ENCODE assay signal across 13 cellular contexts in genomic region chr4:105859233-105859632, GRCh38. TPM values are rescaled to one million over a fixed set of nuclear protein-coding genes. Genes with fewer than 3 reads are reported as not detected.
DNase-seq lines count a peak whose midpoint lies in the region; ATAC-seq, FAIRE-seq and TF ChIP-seq lines count a peak whose summit lies in the region.
"Had no signal": no experiment of that assay in that cellular context is flagged by ENCODE, and none has a peak within 500 bp of the region (broad histone marks: within the 10 kb centered on the region; RNA-seq: fewer than 3 reads in every experiment).

No MANE protein-coding gene starts in this region.

- H4K20me1 ChIP-seq in HepG2 (ENCODE audit: insufficient read depth, low read length), result no peaks in the 10 kb centered on the region

- H3K9me3 ChIP-seq in HepG2 (ENCODE audit: low read length) (0 out of 2 replicates have a peak, but pooled peaks cover 4% of the 10 kb centered on the region), right lobe of liver (peaks cover 0 to 6% (median 0%) of the 10 kb centered on the region in 4 donors)
- H3K9me3 ChIP-seq: BE2C, uterus had no signal

- TF ChIP-seq EP300 in HepG2 (IDR thresholded peaks at IDR 0.05; ENCODE audit: low read depth in 2 of 2, low read length in 2 of 2), result no peak
- no peak for TF ChIP-seq EP300 in HepG2 (CRISPR knock-in tag; IDR thresholded peaks at IDR 0.05; ENCODE audit: borderline replicate concordance)

- in situ Hi-C loops in HepG2 (cut with HindIII; ENCODE audit: extremely low pct_ligation_motif_present, low pct_unique_long_range_greater_than_20kb), result no loop called here

- 16% methylated on average over 1 of the region's 1 CpG for WGBS in HepG2 (ENCODE audit: low lambda C conversion rate)
- WGBS in right lobe of liver (ENCODE audit: insufficient coverage, low coverage, low lambda C conversion rate, missing lambda C conversion rate), result 69% methylated on average over 1 of the region's 1 CpG

- TF ChIP-seq CTCF in HepG2 (CRISPR knock-in tag; IDR thresholded peaks at IDR 0.05), result no peak
- no peak for TF ChIP-seq CTCF in right lobe of liver (IDR thresholded peaks at IDR 0.05)
- no peak for TF ChIP-seq CTCF in fibroblast of mammary gland (conservative IDR thresholded peaks at IDR 0.05; ENCODE audit: control insufficient read depth, insufficient read depth, low read depth, low read length)

- H3K27me3 ChIP-seq in HepG2 (ENCODE audit: control insufficient read depth in 1 of 2, insufficient read depth in 2 of 2, low read length in 2 of 2) (no peaks in the 10 kb centered on the region; a peak in 1 of 5 replicates), right lobe of liver (no peaks in the 10 kb centered on the region)
- H3K27me3 ChIP-seq: BE2C, uterus had no signal

- H3K4me3 ChIP-seq in HepG2 (replicated peaks in 1 of 3; ENCODE audit: insufficient read depth in 1 of 3, low read depth in 2 of 3, low read length in 3 of 3), result no peak overlapping the region
- no peak overlapping the region for H3K4me3 ChIP-seq in right lobe of liver
- H3K4me3 ChIP-seq in fibroblast of mammary gland (ENCODE audit: control insufficient read depth, low read depth, low read length), result no peak overlapping the region
- H3K4me3 ChIP-seq: GM23338, uterus had no signal

- H3K36me3 ChIP-seq in HepG2 (replicated peaks in 1 of 2; ENCODE audit: control insufficient read depth in 1 of 2, insufficient read depth in 2 of 2, low read length in 2 of 2) (no peaks in the 10 kb centered on the region), right lobe of liver (no peaks in the 10 kb centered on the region)
- H3K36me3 ChIP-seq: BE2C, uterus had no signal

- BruUV-seq in HepG2 (replicated peaks; lab: Mats Ljungman, UMichigan), result no TSS peak

- POLR2A ChIA-PET in HepG2 (lab: Yijun Ruan, JAX), result no interaction called here

- FAIRE-seq in HepG2 (lab: Jason Lieb, UNC) (no peak), RCC 7860 (lab: Jason Lieb, UNC) (no peak), urothelium cell line (lab: Jason Lieb, UNC) (no peak)

- CTCF ChIA-PET in HepG2 (lab: Yijun Ruan, JAX; ENCODE audit: low intra/inter-chr PET ratio, low total read pairs), result no interaction called here

- H3K9ac ChIP-seq in HepG2 (ENCODE audit: insufficient read depth, low read depth, low read length), result no peak overlapping the region

- no peak for ATAC-seq in HepG2
- no peak for ATAC-seq in right lobe of liver
- no peak for ATAC-seq in GM19351 (IDR thresholded peaks at IDR 0.05; ENCODE audit: unreplicated experiment)
- no peak for ATAC-seq in GM21619 (IDR thresholded peaks at IDR 0.05; ENCODE audit: unreplicated experiment)
- ATAC-seq: GM23338 had no signal

- TF ChIP-seq POLR2A in HepG2 (IDR thresholded peaks at IDR 0.05; ENCODE audit: insufficient read depth in 1 of 2, low read depth in 2 of 2, low read length in 2 of 2) (no peak), right lobe of liver (IDR thresholded peaks at IDR 0.05) (no peak)

- H3K4me1 ChIP-seq in HepG2 (ENCODE audit: insufficient read depth, low read length), result no peaks in the 10 kb centered on the region
- no peaks in the 10 kb centered on the region for H3K4me1 ChIP-seq in right lobe of liver
- H3K4me1 ChIP-seq: BE2C, uterus had no signal

- no peaks in the 10 kb centered on the region for H3K79me2 ChIP-seq in HepG2 (ENCODE audit: insufficient read depth, low read length)

- H2AFZ ChIP-seq in HepG2 (ENCODE audit: low read length), result no peak overlapping the region
- H2AFZ ChIP-seq: GM23338 had no signal

- TF ChIP-seq RAD21 in HepG2 (CRISPR knock-in tag; IDR thresholded peaks at IDR 0.05), result no peak

- H3K27ac ChIP-seq in HepG2 (ENCODE audit: extremely low read length, insufficient read depth, low read length) (no peak overlapping the region), right lobe of liver (no peak overlapping the region)
- H3K27ac ChIP-seq: uterus had no signal

- H3K4me2 ChIP-seq in HepG2 (ENCODE audit: low read depth, low read length), result no peak overlapping the region
- H3K4me2 ChIP-seq: GM23338 had no signal

- peak; percentile 13 for DNase-seq in HepG2 (ENCODE audit: low spot score)
- no peak for DNase-seq in right lobe of liver
- peak; percentile 33 for DNase-seq in RCC 7860 (ENCODE audit: low spot score)
- DNase-seq in fibroblast of mammary gland (ENCODE audit: low read depth), result peak; percentile 77
- peak; percentile 44 for DNase-seq in urothelium cell line (ENCODE audit: low spot score)
- DNase-seq in SK-N-DZ (ENCODE audit: low spot score), result no peak
- DNase-seq: BE2C, cerebellar nuclear complex, nephron progenitor cell, uterus had no signal

- intact Hi-C loops in HepG2 (cut with micrococcal nuclease; ENCODE audit: unreplicated experiment) (no loop called here), right lobe of liver (cut with DNase I) (no loop called here)

TF ChIP-seq in HepG2, 621 proteins besides CTCF, POLR2A, EP300 and RAD21 (continues in another document):
- TF ChIP-seq CHD4 (IDR thresholded peaks at IDR 0.05; ENCODE audit: borderline replicate concordance, low read length), result no peak
- TF ChIP-seq BCL6 (CRISPR knock-in tag; IDR thresholded peaks at IDR 0.05), result no peak
- TF ChIP-seq GATA4 (IDR thresholded peaks at IDR 0.05; ENCODE audit: borderline replicate concordance, low read depth), result no peak
- TF ChIP-seq XRCC5 (optimal IDR thresholded peaks at IDR 0.05; ENCODE audit: low read length), result no peak
- TF ChIP-seq SMARCE1 (IDR thresholded peaks at IDR 0.05; ENCODE audit: borderline replicate concordance), result no peak
- TF ChIP-seq HMGXB3 (CRISPR knock-in tag; IDR thresholded peaks at IDR 0.05; ENCODE audit: borderline replicate concordance), result no peak
- no peak for TF ChIP-seq GATAD1 (CRISPR knock-in tag; IDR thresholded peaks at IDR 0.05)
- TF ChIP-seq NFE2L2 (IDR thresholded peaks at IDR 0.05; ENCODE audit: low read length), result peak; percentile 48

RNA-seq across cellular contexts. Expression of gene NPNT, which starts 36.0 kb away (rescaled TPM):
- total RNA-seq in HepG2 (2016; rRNA removed; fragmentation: Illumina TruSeq; extraction: Trizol), result 10.0 and 19.1 TPM in 2 replicates
- 3.6 and 3.7 TPM in 2 replicates for total RNA-seq in HepG2 (2016; cell fraction: cytosol; rRNA removed; fragmentation: Illumina TruSeq; extraction: Trizol; ENCODE audit: low read depth)
- total RNA-seq in HepG2 (2016; cell fraction: insoluble cytoplasmic fraction; rRNA removed; fragmentation: Illumina TruSeq; extraction: Trizol), result 8.4 and 18.3 TPM in 2 replicates
- total RNA-seq in HepG2 (2016; cell fraction: membrane; rRNA removed; fragmentation: Illumina TruSeq; extraction: Trizol), result 5.4 and 7.5 TPM in 2 replicates
- 19.8 and 26.9 TPM in 2 replicates for total RNA-seq in HepG2 (2016; cell fraction: nucleus; rRNA removed; fragmentation: Illumina TruSeq; extraction: Trizol)
- 0.64 and 1.1 TPM in 2 replicates for polyA plus RNA-seq in HepG2 (2011; rRNA removed)
- 0.42 and 1.1 TPM in 2 replicates for polyA plus RNA-seq in HepG2 (2011; cell fraction: cytosol; rRNA removed)
- polyA plus RNA-seq in HepG2 (2011; cell fraction: nucleus; rRNA removed), result 0.85 and 1.2 TPM in 2 replicates
- polyA plus RNA-seq in HepG2 (2012), result 3.9 and 4.1 TPM in 2 replicates
- 1.1 and 1.8 TPM in 2 replicates for polyA plus RNA-seq in HepG2 (2016; cell fraction: cytosol; fragmentation: Illumina TruSeq; extraction: Trizol; ENCODE audit: low read depth)
- polyA plus RNA-seq in HepG2 (2016; cell fraction: insoluble cytoplasmic fraction; fragmentation: Illumina TruSeq; extraction: Trizol; ENCODE audit: low read depth), result 8.9 and 9.3 TPM in 2 replicates
- 3.7 and 4.0 TPM in 2 replicates for polyA plus RNA-seq in HepG2 (2016; cell fraction: membrane; fragmentation: Illumina TruSeq; extraction: Trizol; ENCODE audit: low read depth)
- 37.4 and 38.0 TPM in 2 replicates for polyA plus RNA-seq in HepG2 (2016; cell fraction: nucleus; fragmentation: Illumina TruSeq; extraction: Trizol; ENCODE audit: insufficient read depth, low read depth)
- 0.76 TPM in 1 of 2 replicates, not detected in the other for polyA minus RNA-seq in HepG2 (2011; rRNA and poly(A)+ RNA removed; ENCODE audit: low replicate concordance)
- polyA minus RNA-seq in HepG2 (2011; cell fraction: cytosol; rRNA and poly(A)+ RNA removed), result 0.59 and 0.70 TPM in 2 replicates
- polyA minus RNA-seq in HepG2 (2011; cell fraction: nucleus; rRNA and poly(A)+ RNA removed), result 1.5 and 4.0 TPM in 2 replicates
- 1 to 10 TPM in 4 of 6 experiments, under 1 TPM in 2; 0.71 to 1.7 (median 1.1) TPM for total RNA-seq in right lobe of liver
- 5.2 and 5.3 TPM in 2 replicates for polyA plus RNA-seq in SK-N-DZ (2014; cell fraction: cytosol; rRNA removed)
- 6.2 and 9.1 TPM in 2 replicates for polyA plus RNA-seq in SK-N-DZ (2014; cell fraction: nucleus; rRNA removed)

Comparison
In these comparisons a context has a peak if more than half of its experiments do, and no peak if none do; other contexts are left out.
1. DNase-seq: peak in HepG2 (single experiment), RCC 7860 (single experiment), fibroblast of mammary gland (single experiment) and urothelium cell line (single experiment); none in right lobe of liver (0 of 3) and SK-N-DZ (single experiment).